ENCODE assay signal across 21 cellular contexts in the genomic region with DNA sequence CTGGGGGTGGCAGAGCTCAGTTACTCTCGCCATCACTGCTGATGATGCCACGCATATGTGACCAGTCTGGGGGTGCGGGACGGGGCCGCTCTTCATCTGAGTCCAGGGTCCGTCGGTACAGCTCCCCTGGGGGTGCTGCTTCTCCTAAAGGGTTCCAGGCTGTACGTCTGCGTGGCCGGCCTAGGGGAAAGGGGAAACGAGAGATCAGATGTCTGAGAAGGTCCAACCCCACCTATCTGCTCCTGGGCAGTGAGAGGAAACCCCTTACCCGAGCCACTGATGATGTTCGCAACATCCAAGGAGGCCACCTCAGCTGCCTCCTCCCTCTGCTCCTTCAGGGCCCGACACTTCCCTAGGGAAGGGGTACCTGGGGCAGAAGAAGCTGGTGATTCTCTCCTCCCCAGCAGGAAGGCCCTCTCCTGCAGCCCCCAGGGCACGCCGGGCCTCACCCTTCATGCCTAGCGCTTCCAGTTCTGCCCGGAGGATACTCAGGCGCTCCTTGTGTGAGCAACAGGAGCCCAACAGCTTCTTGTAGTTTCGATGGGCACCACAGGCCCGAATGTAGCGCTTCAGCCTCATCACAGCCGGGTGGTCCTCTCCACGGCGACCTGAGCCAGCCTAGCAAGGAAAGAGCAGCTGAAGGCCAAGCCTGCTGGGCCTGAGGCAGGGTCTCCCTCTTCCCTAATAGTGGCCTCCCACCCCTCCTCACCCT. TPM values are rescaled to one million over a fixed set of nuclear protein-coding genes. Genes with fewer than 3 reads are reported as not detected.
A peak's percentile ranks its signal among the peaks of the same experiment; 100 is the strongest.
DNase-seq lines count a peak whose midpoint lies in the region; FAIRE-seq and TF ChIP-seq lines count a peak whose summit lies in the region.
"Had no signal": no experiment of that assay in that cellular context is flagged by ENCODE, and none has a peak within 500 bp of the region (broad histone marks: within the 10 kb centered on the region; RNA-seq: fewer than 3 reads in every experiment).

No MANE protein-coding gene starts in this region.

- H3K4me3 Mint-ChIP-seq in activated naive CD4-positive, alpha-beta T cell treated with anti-CD3 and anti-CD28 coated beads for 36 hours, result no peak overlapping the region
- 0 out of 2 replicates have a peak overlapping the region, but pooled peaks have one; percentile 95 for H3K4me3 Mint-ChIP-seq in HFFc6
- H3K4me3 Mint-ChIP-seq in activated T-helper 2 cell treated with anti-CD3 and anti-CD28 coated beads, Interferon-gamma antibody, Interleukin-2, Interleukin-4, amounts not matched to agents 10 μg/mL and 5 μg/mL and 100 μg/mL, durations not matched to agents 14 hours and 24 hours and 36 hours (ENCODE audit: low read depth), result peak overlapping the region; percentile 98

- no peak for DNase-seq in activated naive CD4-positive, alpha-beta T cell treated with anti-CD3 and anti-CD28 coated beads for 36 hours
- no peak for DNase-seq in activated naive CD4-positive, alpha-beta T cell treated with Interleukin-2 at 50 U/mL for 16 hours
- DNase-seq in HFFc6 (no peak), posterior vena cava (ENCODE audit: low spot score) (peak; percentile 76), NCI-H187 (lab: John Stamatoyannopoulos, UW) (no peak), NCI-H2171 treated with DMSO at 0.1 percent for 48 hours (lab: John Stamatoyannopoulos, UW) (no peak), HTR-8/SVneo (ENCODE audit: insufficient read length, low spot score) (no peak)
- no peak for DNase-seq in activated T-helper 2 cell treated with anti-CD3 and anti-CD28 coated beads, Interferon-gamma antibody, Interleukin-2, Interleukin-4, amounts not matched to agents 10 μg/mL and 5 μg/mL and 100 μg/mL, durations not matched to agents 14 hours and 24 hours and 36 hours (ENCODE audit: low spot score)
- DNase-seq: activated T-cell treated with anti-CD3 and anti-CD28 coated beads, Interleukin-2, amount 50 U/mL, for 4 hours; amniotic stem cell; effector memory CD8-positive, alpha-beta T cell; immature natural killer cell; mesenchymal stem cell; MM.1S; NCI-H1694 treated with DMSO at 0.1 percent for 48 hours had no signal

- H3K27ac Mint-ChIP-seq in activated naive CD4-positive, alpha-beta T cell treated with anti-CD3 and anti-CD28 coated beads for 36 hours, result peak overlapping the region; percentile 98
- peak overlapping the region; percentile 98 for H3K27ac Mint-ChIP-seq in HFFc6
- no peak overlapping the region for H3K27ac Mint-ChIP-seq in activated T-helper 2 cell treated with anti-CD3 and anti-CD28 coated beads, Interferon-gamma antibody, Interleukin-2, Interleukin-4, amounts not matched to agents 10 μg/mL and 5 μg/mL and 100 μg/mL, durations not matched to agents 14 hours and 24 hours and 36 hours

- intact Hi-C loops in activated naive CD4-positive, alpha-beta T cell treated with anti-CD3 and anti-CD28 coated beads for 36 hours (cut with micrococcal nuclease), result no loop called here
- intact Hi-C loops in activated T-helper 2 cell treated with anti-CD3 and anti-CD28 coated beads, Interferon-gamma antibody, Interleukin-2, Interleukin-4, amounts not matched to agents 10 μg/mL and 5 μg/mL and 100 μg/mL, durations not matched to agents 14 hours and 24 hours and 36 hours (cut with micrococcal nuclease), result loop anchor here (10.0 kb wide), 1 partner anchor 129 kb away; a partner anchor contains a TSS
- intact Hi-C loops in posterior vena cava (cut with DNase I), result no loop called here

- TF ChIP-seq CTCF in HFFc6 (IDR thresholded peaks at IDR 0.05), result no peak

- H3K36me3 Mint-ChIP-seq in activated naive CD4-positive, alpha-beta T cell treated with anti-CD3 and anti-CD28 coated beads for 36 hours (ENCODE audit: low read depth), result peaks cover 38% of the 10 kb centered on the region
- peaks cover 31% of the 10 kb centered on the region for H3K36me3 Mint-ChIP-seq in HFFc6 (ENCODE audit: low read depth)
- peaks cover 70% of the 10 kb centered on the region for H3K36me3 Mint-ChIP-seq in activated T-helper 2 cell treated with anti-CD3 and anti-CD28 coated beads, Interferon-gamma antibody, Interleukin-2, Interleukin-4, amounts not matched to agents 10 μg/mL and 5 μg/mL and 100 μg/mL, durations not matched to agents 14 hours and 24 hours and 36 hours (ENCODE audit: low read depth)

- CTCF ChIA-PET in activated naive CD4-positive, alpha-beta T cell treated with anti-CD3 and anti-CD28 coated beads for 36 hours (lab: Charles Lee), result interaction anchor here (1.3 to 2.1 kb wide), 2 partner anchors 13 to 39 kb away, joined by 5 read pairs; no protein-coding TSS in a partner anchor

- no peaks in the 10 kb centered on the region for H3K27me3 Mint-ChIP-seq in activated naive CD4-positive, alpha-beta T cell treated with anti-CD3 and anti-CD28 coated beads for 36 hours (ENCODE audit: low read depth)
- H3K27me3 Mint-ChIP-seq in HFFc6 (ENCODE audit: insufficient read depth), result peaks cover 5% of the 10 kb centered on the region
- no peaks in the 10 kb centered on the region for H3K27me3 Mint-ChIP-seq in activated T-helper 2 cell treated with anti-CD3 and anti-CD28 coated beads, Interferon-gamma antibody, Interleukin-2, Interleukin-4, amounts not matched to agents 10 μg/mL and 5 μg/mL and 100 μg/mL, durations not matched to agents 14 hours and 24 hours and 36 hours (ENCODE audit: low read depth)
- H3K27me3 Mint-ChIP-seq: central memory CD8-positive, alpha-beta T cell; effector memory CD8-positive, alpha-beta T cell had no signal

- peaks cover 25% of the 10 kb centered on the region for H3K4me1 Mint-ChIP-seq in activated naive CD4-positive, alpha-beta T cell treated with anti-CD3 and anti-CD28 coated beads for 36 hours (ENCODE audit: low read depth)
- H3K4me1 Mint-ChIP-seq in HFFc6 (ENCODE audit: low read depth), result peaks cover 29% of the 10 kb centered on the region
- H3K4me1 Mint-ChIP-seq in activated T-helper 2 cell treated with anti-CD3 and anti-CD28 coated beads, Interferon-gamma antibody, Interleukin-2, Interleukin-4, amounts not matched to agents 10 μg/mL and 5 μg/mL and 100 μg/mL, durations not matched to agents 14 hours and 24 hours and 36 hours (ENCODE audit: low read depth), result peaks cover 20% of the 10 kb centered on the region

- no peak for FAIRE-seq in HTR-8/SVneo (lab: Jason Lieb, UNC)

- H3K9me3 Mint-ChIP-seq in activated naive CD4-positive, alpha-beta T cell treated with anti-CD3 and anti-CD28 coated beads for 36 hours, result no peaks in the 10 kb centered on the region
- H3K9me3 Mint-ChIP-seq in HFFc6, result no peaks in the 10 kb centered on the region
- no peaks in the 10 kb centered on the region for H3K9me3 Mint-ChIP-seq in activated T-helper 2 cell treated with anti-CD3 and anti-CD28 coated beads, Interferon-gamma antibody, Interleukin-2, Interleukin-4, amounts not matched to agents 10 μg/mL and 5 μg/mL and 100 μg/mL, durations not matched to agents 14 hours and 24 hours and 36 hours
- H3K9me3 Mint-ChIP-seq: activated T-cell treated with anti-CD3 and anti-CD28 coated beads, Interleukin-2, amount 50 U/mL, for 4 hours; central memory CD8-positive, alpha-beta T cell; effector memory CD8-positive, alpha-beta T cell; immature natural killer cell had no signal

RNA-seq across cellular contexts. Expression of a gene that starts 2.1 kb away (rescaled TPM):
- 10 to 100 TPM; 40.8 to 43.9 TPM for total RNA-seq in activated naive CD4-positive, alpha-beta T cell treated with anti-CD3 and anti-CD28 coated beads for 36 hours
- 10 to 100 TPM in 5 of 6 experiments, 1 to 10 TPM in 1; 9.8 to 14.4 (median 13.4) TPM for total RNA-seq in HFFc6 (2021; fragmentation: NEBNext Ultra II Directional; extraction: Animal tissue kit (Norgen Biotek cat#: 25700))
- 40.3 and 40.7 TPM in 2 replicates for total RNA-seq in activated T-helper 2 cell treated with anti-CD3 and anti-CD28 coated beads, Interferon-gamma antibody, Interleukin-2, Interleukin-4, amounts not matched to agents 10 μg/mL and 5 μg/mL and 100 μg/mL, durations not matched to agents 14 hours and 24 hours and 36 hours
- 10 to 100 TPM; 12.1 to 14.2 TPM for total RNA-seq in posterior vena cava

RNA-seq across cellular contexts. Expression of a gene that starts 2.7 kb away (rescaled TPM):
- total RNA-seq in activated naive CD4-positive, alpha-beta T cell treated with anti-CD3 and anti-CD28 coated beads for 36 hours, result 10 to 100 TPM; 62.0 to 65.4 TPM
- total RNA-seq in HFFc6 (2021; fragmentation: NEBNext Ultra II Directional; extraction: Animal tissue kit (Norgen Biotek cat#: 25700)), result 10 to 100 TPM; 61.0 to 77.4 (median 73.8) TPM
- 112 and 119 TPM in 2 replicates for total RNA-seq in activated T-helper 2 cell treated with anti-CD3 and anti-CD28 coated beads, Interferon-gamma antibody, Interleukin-2, Interleukin-4, amounts not matched to agents 10 μg/mL and 5 μg/mL and 100 μg/mL, durations not matched to agents 14 hours and 24 hours and 36 hours
- 10 to 100 TPM; 42.2 to 46.0 TPM for total RNA-seq in posterior vena cava

RNA-seq across cellular contexts. Expression of a gene that starts 17.5 kb away (rescaled TPM):
- total RNA-seq in activated naive CD4-positive, alpha-beta T cell treated with anti-CD3 and anti-CD28 coated beads for 36 hours, result under 1 TPM; 0.64 to 0.86 TPM
- total RNA-seq in HFFc6 (2021; fragmentation: NEBNext Ultra II Directional; extraction: Animal tissue kit (Norgen Biotek cat#: 25700)), result under 1 TPM in 2 of 6 experiments, not detected in 4; 0.19 to 0.30 TPM
- 0.87 and 1.2 TPM in 2 replicates for total RNA-seq in activated T-helper 2 cell treated with anti-CD3 and anti-CD28 coated beads, Interferon-gamma antibody, Interleukin-2, Interleukin-4, amounts not matched to agents 10 μg/mL and 5 μg/mL and 100 μg/mL, durations not matched to agents 14 hours and 24 hours and 36 hours
- under 1 TPM; 0.28 to 0.33 TPM for total RNA-seq in posterior vena cava
- total RNA-seq: SJSA1 had no signal

RNA-seq across cellular contexts. Expression of a gene that starts 19.7 kb away (rescaled TPM):
- 10 to 100 TPM; 20.9 to 21.6 TPM for total RNA-seq in activated naive CD4-positive, alpha-beta T cell treated with anti-CD3 and anti-CD28 coated beads for 36 hours
- 10 to 100 TPM; 50.4 to 56.9 (median 53.0) TPM for total RNA-seq in HFFc6 (2021; fragmentation: NEBNext Ultra II Directional; extraction: Animal tissue kit (Norgen Biotek cat#: 25700))
- 36.0 and 36.5 TPM in 2 replicates for total RNA-seq in activated T-helper 2 cell treated with anti-CD3 and anti-CD28 coated beads, Interferon-gamma antibody, Interleukin-2, Interleukin-4, amounts not matched to agents 10 μg/mL and 5 μg/mL and 100 μg/mL, durations not matched to agents 14 hours and 24 hours and 36 hours
- total RNA-seq in posterior vena cava, result 10 to 100 TPM; 35.0 to 35.7 TPM

RNA-seq across cellular contexts. Expression of a gene that starts 29.7 kb away (rescaled TPM):
- not detected for total RNA-seq in activated naive CD4-positive, alpha-beta T cell treated with anti-CD3 and anti-CD28 coated beads for 36 hours
- total RNA-seq in HFFc6 (2021; fragmentation: NEBNext Ultra II Directional; extraction: Animal tissue kit (Norgen Biotek cat#: 25700)), result not detected
- total RNA-seq in activated T-helper 2 cell treated with anti-CD3 and anti-CD28 coated beads, Interferon-gamma antibody, Interleukin-2, Interleukin-4, amounts not matched to agents 10 μg/mL and 5 μg/mL and 100 μg/mL, durations not matched to agents 14 hours and 24 hours and 36 hours, result not detected in 2 replicates
- not detected for total RNA-seq in posterior vena cava
- total RNA-seq: activated T-cell treated with anti-CD3 and anti-CD28 coated beads, Interleukin-2, amount 50 U/mL, for 4 hours; fibroblast of lung; heart left ventricle; right lobe of liver; SJSA1; urinary bladder had no signal
